ENCODE assay signal across 8 cellular contexts in genomic region chrX:10615931-10616780, GRCh38. TPM values are rescaled to one million over a fixed set of nuclear protein-coding genes. Genes with fewer than 3 reads are reported as not detected.
DNase-seq lines count a peak whose midpoint lies in the region; ATAC-seq and TF ChIP-seq lines count a peak whose summit lies in the region.

No MANE protein-coding gene starts in this region.

- TF ChIP-seq POLR2A in Peyer's patch (IDR thresholded peaks at IDR 0.05) = no peak
- TF ChIP-seq POLR2A in esophagus muscularis mucosa (IDR thresholded peaks at IDR 0.05; ENCODE audit: low read depth) = no peak

- peak; percentile 79 for TF ChIP-seq CTCF in C4-2B (conservative IDR thresholded peaks at IDR 0.05)
- TF ChIP-seq CTCF in Peyer's patch (IDR thresholded peaks at IDR 0.05) = peak; percentile 30 to 67 (median 56)
- TF ChIP-seq CTCF in esophagus muscularis mucosa (IDR thresholded peaks at IDR 0.05) = peak; percentile 65 to 69 (median 69)
- peak; percentile 69 for TF ChIP-seq CTCF in nephron progenitor cell (IDR thresholded peaks at IDR 0.05)

- no peaks in the 10 kb centered on the region for H3K27me3 ChIP-seq in HUES6 (ENCODE audit: control insufficient read depth, insufficient read depth, low read length)
- no peaks in the 10 kb centered on the region for H3K27me3 ChIP-seq in Peyer's patch
- H3K27me3 ChIP-seq in esophagus muscularis mucosa = no peaks in the 10 kb centered on the region

- WGBS in esophagus muscularis mucosa = 35% methylated on average over 14 of the region's 14 CpGs

- H3K27ac ChIP-seq in C4-2B (no peak overlapping the region), HUES6 (ENCODE audit: low read depth, low read length) (peak overlapping the region; percentile 69), Peyer's patch (no peak overlapping the region), esophagus muscularis mucosa (replicated peaks in 1 of 4) (no peak overlapping the region)

- intact Hi-C loops in esophagus muscularis mucosa (cut with DNase I) = loop anchor here (5.0 kb wide), 1 partner anchor 486 kb away; no protein-coding TSS in a partner anchor

- H3K36me3 Mint-ChIP-seq in nephron progenitor cell (ENCODE audit: low read depth) = no peaks in the 10 kb centered on the region

- H3K9me3 ChIP-seq in HUES6 (ENCODE audit: control insufficient read depth, insufficient read depth, low read depth, low read length) (no peaks in the 10 kb centered on the region), Peyer's patch (no peaks in the 10 kb centered on the region), esophagus muscularis mucosa (no peaks in the 10 kb centered on the region)

- H3K36me3 ChIP-seq in HUES6 (ENCODE audit: control insufficient read depth, insufficient read depth, low read length) = no peaks in the 10 kb centered on the region
- H3K36me3 ChIP-seq in Peyer's patch = no peaks in the 10 kb centered on the region
- H3K36me3 ChIP-seq in esophagus muscularis mucosa = no peaks in the 10 kb centered on the region

- peak overlapping the region; percentile 91 for H3K27ac Mint-ChIP-seq in nephron progenitor cell

- peaks cover 72% of the 10 kb centered on the region for H3K4me1 ChIP-seq in HUES6 (ENCODE audit: control insufficient read depth, insufficient read depth, low read length)
- no peaks in the 10 kb centered on the region for H3K4me1 ChIP-seq in Peyer's patch
- H3K4me1 ChIP-seq in esophagus muscularis mucosa = peaks cover 0 to 40% (median 25%) of the 10 kb centered on the region in 4 donors

- peak; percentile 67 for ATAC-seq in GM19023 (IDR thresholded peaks at IDR 0.05; ENCODE audit: unreplicated experiment)

- H3K4me1 Mint-ChIP-seq in nephron progenitor cell = peaks cover 67% of the 10 kb centered on the region

- no peaks in the 10 kb centered on the region for H3K27me3 Mint-ChIP-seq in nephron progenitor cell (ENCODE audit: low read depth, poor library complexity)

- H3K4me3 Mint-ChIP-seq in nephron progenitor cell = peak overlapping the region; percentile 91

- peak overlapping the region; percentile 34 for H3K9ac ChIP-seq in HUES6 (ENCODE audit: low read length)

- no peak for TF ChIP-seq EP300 in esophagus muscularis mucosa (IDR thresholded peaks at IDR 0.05)

- DNase-seq in Peyer's patch (peak in 1 of 3 donors; percentile 65), esophagus muscularis mucosa (ENCODE audit: extremely low spot score) (no peak), nephron progenitor cell (peak; percentile 39), NCI-H226 (no peak)
- DNase-seq in effector CD8-positive, alpha-beta T cell (lab: John Stamatoyannopoulos, UW) = no peak

- peaks cover 11% of the 10 kb centered on the region for H3K9me3 Mint-ChIP-seq in nephron progenitor cell

- peak overlapping the region; percentile 75 for H3K4me3 ChIP-seq in HUES6 (ENCODE audit: low read depth, low read length)
- peak overlapping the region in 1 of 4 donors; percentile 27 for H3K4me3 ChIP-seq in Peyer's patch
- no peak overlapping the region for H3K4me3 ChIP-seq in esophagus muscularis mucosa

RNA-seq across cellular contexts. Expression of gene MID1, which starts 4.2 kb away (rescaled TPM):
- total RNA-seq in Peyer's patch (10 to 100 TPM; 19.6 to 40.4 (median 29.9) TPM), esophagus muscularis mucosa (10 to 100 TPM; 11.2 to 22.0 (median 16.2) TPM)
